Comparison of ENCODE assay signal across 10 cellular contexts in the genomic region with DNA sequence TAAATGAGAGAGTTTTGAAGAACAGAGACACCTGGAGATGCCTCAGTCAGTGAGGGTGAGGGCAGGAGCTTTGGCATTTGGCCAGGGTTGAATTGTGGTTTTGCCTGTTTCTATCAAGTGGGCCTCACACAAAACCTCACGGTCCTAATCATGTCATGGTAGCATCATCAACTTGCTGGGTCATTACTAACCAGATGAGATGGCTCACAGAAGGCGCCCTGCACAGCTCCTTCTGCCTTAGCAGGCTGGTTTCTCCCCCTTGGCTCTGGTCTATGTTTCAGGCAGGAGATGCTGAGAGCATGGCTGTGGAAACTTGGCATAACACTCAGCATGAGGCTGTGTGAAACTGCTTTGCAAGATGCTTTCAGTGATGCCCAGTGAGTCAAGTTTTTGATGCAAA.
DNase-seq lines count a peak whose midpoint lies in the region; ATAC-seq and TF ChIP-seq lines count a peak whose summit lies in the region.
"Had no signal": no experiment of that assay in that cellular context is flagged by ENCODE, and none has a peak within 500 bp of the region (broad histone marks: within the 10 kb centered on the region; RNA-seq: fewer than 3 reads in every experiment).

No MANE protein-coding gene starts in this region.

- ATAC-seq in GM19324 (IDR thresholded peaks at IDR 0.05; ENCODE audit: low FRiP score, unreplicated experiment) (peak; percentile 85), HG03439 (IDR thresholded peaks at IDR 0.05; ENCODE audit: unreplicated experiment) (peak; percentile 81), RWPE2 (ENCODE audit: low read depth) (peak; percentile 52), HG03469 (IDR thresholded peaks at IDR 0.05; ENCODE audit: unreplicated experiment) (no peak), SK-N-SH treated with all-trans-retinoic acid at 6 μM for 48 hours (no peak; the same call in 2 of the 3 replicates)

- no peak overlapping the region for H3K27ac ChIP-seq in RWPE2 (ENCODE audit: poor library complexity, severe bottlenecking)
- H3K27ac ChIP-seq: parathyroid adenoma had no signal

- H3K9me3 ChIP-seq in RWPE2 (ENCODE audit: severe bottlenecking) = no peaks in the 10 kb centered on the region
- H3K9me3 ChIP-seq: HAP-1 had no signal

- no peaks in the 10 kb centered on the region for H3K27me3 Mint-ChIP-seq in immature natural killer cell (ENCODE audit: low read depth in 3 of 3)

- H3K4me1 ChIP-seq in RWPE2 (ENCODE audit: insufficient read depth, poor library complexity, severe bottlenecking) = peaks cover 11% of the 10 kb centered on the region
- H3K4me1 ChIP-seq: parathyroid adenoma had no signal

- peaks cover 13 to 25% (median 22%) of the 10 kb centered on the region in 3 donors for H3K36me3 Mint-ChIP-seq in immature natural killer cell

- no peaks in the 10 kb centered on the region for H3K27me3 ChIP-seq in RWPE2 (ENCODE audit: insufficient read depth, poor library complexity, severe bottlenecking)

- peak overlapping the region in 2 of 6 donors; percentile 37 to 41 for H3K27ac Mint-ChIP-seq in immature natural killer cell

- H3K4me3 Mint-ChIP-seq in immature natural killer cell = no peak overlapping the region

- H3K4me1 Mint-ChIP-seq in immature natural killer cell = peaks cover 9 to 11% of the 10 kb centered on the region in 2 donors

- H3K4me3 ChIP-seq in RWPE2 (ENCODE audit: severe bottlenecking) = no peak overlapping the region
- H3K4me3 ChIP-seq: HAP-1 had no signal

- H3K9me3 Mint-ChIP-seq in immature natural killer cell = no peaks in the 10 kb centered on the region

- DNase-seq in D341Med (ENCODE audit: low spot score) (peak; percentile 33), RWPE2 (ENCODE audit: low spot score) (no peak), immature natural killer cell (peak in 2 of 3 donors; percentile 4 to 12), NCI-H1048 (lab: John Stamatoyannopoulos, UW) (no peak)

- TF ChIP-seq CTCF in RWPE2 (IDR thresholded peaks at IDR 0.05; ENCODE audit: poor library complexity, severe bottlenecking) = no peak

- H3K36me3 ChIP-seq in RWPE2 (ENCODE audit: low read depth) = peaks cover 14% of the 10 kb centered on the region

TF ChIP-seq in SK-N-SH treated with all-trans-retinoic acid at 6 μM for 48 hours, 23 proteins besides CTCF, POLR2A, EP300 and RAD21:
- TF ChIP-seq ZNF8 (CRISPR knock-in tag; IDR thresholded peaks at IDR 0.05) (no peak), GLIS3 (CRISPR knock-in tag; IDR thresholded peaks at IDR 0.05) (no peak), ZC3H10 (CRISPR knock-in tag; IDR thresholded peaks at IDR 0.05) (no peak), PPARA (CRISPR knock-in tag; IDR thresholded peaks at IDR 0.05; ENCODE audit: borderline replicate concordance) (no peak), ARNTL (CRISPR knock-in tag; IDR thresholded peaks at IDR 0.05; ENCODE audit: borderline replicate concordance, low read depth) (no peak), RARB (CRISPR knock-in tag; IDR thresholded peaks at IDR 0.05) (no peak), BACH2 (CRISPR knock-in tag; IDR thresholded peaks at IDR 0.05; ENCODE audit: borderline replicate concordance) (no peak), TCF4 (CRISPR knock-in tag; IDR thresholded peaks at IDR 0.05; ENCODE audit: borderline replicate concordance) (no peak), SNAI2 (CRISPR knock-in tag; IDR thresholded peaks at IDR 0.05) (no peak), ZFP3 (CRISPR knock-in tag; IDR thresholded peaks at IDR 0.05) (no peak), OSR1 (CRISPR knock-in tag; IDR thresholded peaks at IDR 0.05) (no peak), ISL1 (CRISPR knock-in tag; IDR thresholded peaks at IDR 0.05) (no peak), ESRRG (CRISPR knock-in tag; IDR thresholded peaks at IDR 0.05) (no peak), ZNF565 (CRISPR knock-in tag; conservative IDR thresholded peaks at IDR 0.05; ENCODE audit: low read depth) (no peak), ZFP30 (CRISPR knock-in tag; IDR thresholded peaks at IDR 0.05) (no peak), CSDC2 (CRISPR knock-in tag; IDR thresholded peaks at IDR 0.05) (no peak)
- TF ChIP-seq, protein P1, sequence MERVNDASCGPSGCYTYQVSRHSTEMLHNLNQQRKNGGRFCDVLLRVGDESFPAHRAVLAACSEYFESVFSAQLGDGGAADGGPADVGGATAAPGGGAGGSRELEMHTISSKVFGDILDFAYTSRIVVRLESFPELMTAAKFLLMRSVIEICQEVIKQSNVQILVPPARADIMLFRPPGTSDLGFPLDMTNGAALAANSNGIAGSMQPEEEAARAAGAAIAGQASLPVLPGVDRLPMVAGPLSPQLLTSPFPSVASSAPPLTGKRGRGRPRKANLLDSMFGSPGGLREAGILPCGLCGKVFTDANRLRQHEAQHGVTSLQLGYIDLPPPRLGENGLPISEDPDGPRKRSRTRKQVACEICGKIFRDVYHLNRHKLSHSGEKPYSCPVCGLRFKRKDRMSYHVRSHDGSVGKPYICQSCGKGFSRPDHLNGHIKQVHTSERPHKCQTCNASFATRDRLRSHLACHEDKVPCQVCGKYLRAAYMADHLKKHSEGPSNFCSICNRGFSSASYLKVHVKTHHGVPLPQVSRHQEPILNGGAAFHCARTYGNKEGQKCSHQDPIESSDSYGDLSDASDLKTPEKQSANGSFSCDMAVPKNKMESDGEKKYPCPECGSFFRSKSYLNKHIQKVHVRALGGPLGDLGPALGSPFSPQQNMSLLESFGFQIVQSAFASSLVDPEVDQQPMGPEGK (CRISPR knock-in tag; IDR thresholded peaks at IDR 0.05; ENCODE audit: borderline replicate concordance) = no peak
- TF ChIP-seq, protein P2, sequence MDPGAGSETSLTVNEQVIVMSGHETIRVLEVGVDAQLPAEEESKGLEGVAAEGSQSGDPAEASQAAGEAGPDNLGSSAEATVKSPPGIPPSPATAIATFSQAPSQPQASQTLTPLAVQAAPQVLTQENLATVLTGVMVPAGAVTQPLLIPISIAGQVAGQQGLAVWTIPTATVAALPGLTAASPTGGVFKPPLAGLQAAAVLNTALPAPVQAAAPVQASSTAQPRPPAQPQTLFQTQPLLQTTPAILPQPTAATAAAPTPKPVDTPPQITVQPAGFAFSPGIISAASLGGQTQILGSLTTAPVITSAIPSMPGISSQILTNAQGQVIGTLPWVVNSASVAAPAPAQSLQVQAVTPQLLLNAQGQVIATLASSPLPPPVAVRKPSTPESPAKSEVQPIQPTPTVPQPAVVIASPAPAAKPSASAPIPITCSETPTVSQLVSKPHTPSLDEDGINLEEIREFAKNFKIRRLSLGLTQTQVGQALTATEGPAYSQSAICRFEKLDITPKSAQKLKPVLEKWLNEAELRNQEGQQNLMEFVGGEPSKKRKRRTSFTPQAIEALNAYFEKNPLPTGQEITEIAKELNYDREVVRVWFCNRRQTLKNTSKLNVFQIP (CRISPR knock-in tag; IDR thresholded peaks at IDR 0.05; ENCODE audit: borderline replicate concordance, low read depth) = no peak
- TF ChIP-seq, protein P3, sequence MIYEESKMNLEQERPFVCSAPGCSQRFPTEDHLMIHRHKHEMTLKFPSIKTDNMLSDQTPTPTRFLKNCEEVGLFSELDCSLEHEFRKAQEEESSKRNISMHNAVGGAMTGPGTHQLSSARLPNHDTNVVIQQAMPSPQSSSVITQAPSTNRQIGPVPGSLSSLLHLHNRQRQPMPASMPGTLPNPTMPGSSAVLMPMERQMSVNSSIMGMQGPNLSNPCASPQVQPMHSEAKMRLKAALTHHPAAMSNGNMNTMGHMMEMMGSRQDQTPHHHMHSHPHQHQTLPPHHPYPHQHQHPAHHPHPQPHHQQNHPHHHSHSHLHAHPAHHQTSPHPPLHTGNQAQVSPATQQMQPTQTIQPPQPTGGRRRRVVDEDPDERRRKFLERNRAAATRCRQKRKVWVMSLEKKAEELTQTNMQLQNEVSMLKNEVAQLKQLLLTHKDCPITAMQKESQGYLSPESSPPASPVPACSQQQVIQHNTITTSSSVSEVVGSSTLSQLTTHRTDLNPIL (CRISPR knock-in tag; IDR thresholded peaks at IDR 0.05; ENCODE audit: low read depth) = no peak
- TF ChIP-seq, protein P4, sequence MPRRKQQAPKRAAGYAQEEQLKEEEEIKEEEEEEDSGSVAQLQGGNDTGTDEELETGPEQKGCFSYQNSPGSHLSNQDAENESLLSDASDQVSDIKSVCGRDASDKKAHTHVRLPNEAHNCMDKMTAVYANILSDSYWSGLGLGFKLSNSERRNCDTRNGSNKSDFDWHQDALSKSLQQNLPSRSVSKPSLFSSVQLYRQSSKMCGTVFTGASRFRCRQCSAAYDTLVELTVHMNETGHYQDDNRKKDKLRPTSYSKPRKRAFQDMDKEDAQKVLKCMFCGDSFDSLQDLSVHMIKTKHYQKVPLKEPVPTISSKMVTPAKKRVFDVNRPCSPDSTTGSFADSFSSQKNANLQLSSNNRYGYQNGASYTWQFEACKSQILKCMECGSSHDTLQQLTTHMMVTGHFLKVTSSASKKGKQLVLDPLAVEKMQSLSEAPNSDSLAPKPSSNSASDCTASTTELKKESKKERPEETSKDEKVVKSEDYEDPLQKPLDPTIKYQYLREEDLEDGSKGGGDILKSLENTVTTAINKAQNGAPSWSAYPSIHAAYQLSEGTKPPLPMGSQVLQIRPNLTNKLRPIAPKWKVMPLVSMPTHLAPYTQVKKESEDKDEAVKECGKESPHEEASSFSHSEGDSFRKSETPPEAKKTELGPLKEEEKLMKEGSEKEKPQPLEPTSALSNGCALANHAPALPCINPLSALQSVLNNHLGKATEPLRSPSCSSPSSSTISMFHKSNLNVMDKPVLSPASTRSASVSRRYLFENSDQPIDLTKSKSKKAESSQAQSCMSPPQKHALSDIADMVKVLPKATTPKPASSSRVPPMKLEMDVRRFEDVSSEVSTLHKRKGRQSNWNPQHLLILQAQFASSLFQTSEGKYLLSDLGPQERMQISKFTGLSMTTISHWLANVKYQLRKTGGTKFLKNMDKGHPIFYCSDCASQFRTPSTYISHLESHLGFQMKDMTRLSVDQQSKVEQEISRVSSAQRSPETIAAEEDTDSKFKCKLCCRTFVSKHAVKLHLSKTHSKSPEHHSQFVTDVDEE (CRISPR knock-in tag; IDR thresholded peaks at IDR 0.05) = no peak

Comparison
In these comparisons a context has a peak if more than half of its experiments do, and no peak if none do; other contexts are left out.
1. DNase-seq: peak in D341Med (single experiment) and immature natural killer cell (2 of 3); none in RWPE2 (single experiment) and NCI-H1048 (single experiment).
2. ATAC-seq: peak in GM19324 (single experiment), HG03439 (single experiment) and RWPE2 (single experiment); none in HG03469 (single experiment) and SK-N-SH treated with all-trans-retinoic acid at 6 μM for 48 hours (single experiment).